Comparison of ENCODE assay signal across 8 cellular contexts in the genomic region with DNA sequence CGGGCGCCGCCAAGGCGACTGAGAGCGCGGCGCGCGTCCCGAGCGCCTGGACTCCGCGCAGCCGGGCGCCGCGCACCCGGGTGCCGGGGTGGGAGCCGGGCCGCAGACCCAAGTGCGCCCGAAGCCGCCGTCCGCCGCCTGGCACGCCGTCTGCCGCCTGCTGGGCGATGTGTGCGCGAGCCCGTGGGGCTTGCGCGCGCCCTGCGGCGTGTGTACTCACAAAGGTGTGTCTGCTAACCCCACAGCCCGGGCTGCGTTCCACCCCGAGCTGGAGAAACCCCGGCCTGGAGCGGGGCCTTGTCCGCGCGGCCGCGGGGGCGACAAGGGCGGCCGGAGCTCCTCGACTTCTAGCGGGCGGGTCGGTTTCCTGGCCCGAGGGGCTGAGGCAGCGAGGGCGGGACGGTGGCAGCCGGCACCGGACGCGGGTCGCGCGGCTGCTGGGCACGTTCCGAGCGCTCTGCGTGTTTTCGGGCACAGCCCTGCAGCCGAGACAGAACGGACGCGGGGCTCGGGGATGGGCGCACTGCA. TPM values are rescaled to one million over a fixed set of nuclear protein-coding genes. Genes with fewer than 3 reads are reported as not detected.
DNase-seq lines count a peak whose midpoint lies in the region; ATAC-seq and TF ChIP-seq lines count a peak whose summit lies in the region.

No MANE protein-coding gene starts in this region.

- H3K27ac Mint-ChIP-seq in activated CD4-positive, alpha-beta T cell treated with anti-CD3 and anti-CD28 coated beads, Interleukin-2, amount 10 ng/mL, durations not matched to agents 24 days and 14 days: no peak overlapping the region

- H3K4me3 Mint-ChIP-seq in activated CD4-positive, alpha-beta T cell treated with anti-CD3 and anti-CD28 coated beads, Interleukin-2, amount 10 ng/mL, durations not matched to agents 24 days and 14 days: peak overlapping the region; percentile 94

- H3K9me3 Mint-ChIP-seq in activated CD4-positive, alpha-beta T cell treated with anti-CD3 and anti-CD28 coated beads, Interleukin-2, amount 10 ng/mL, durations not matched to agents 24 days and 14 days: no peaks in the 10 kb centered on the region

- peak overlapping the region; percentile 93 to 98 for H3K27ac ChIP-seq in coronary artery

- peaks cover 11% of the 10 kb centered on the region for H3K36me3 Mint-ChIP-seq in activated CD4-positive, alpha-beta T cell treated with anti-CD3 and anti-CD28 coated beads, Interleukin-2, amount 10 ng/mL, durations not matched to agents 24 days and 14 days (ENCODE audit: low read depth)

- peak overlapping the region; percentile 98 for H3K4me3 ChIP-seq in coronary artery

- H3K4me1 Mint-ChIP-seq in activated CD4-positive, alpha-beta T cell treated with anti-CD3 and anti-CD28 coated beads, Interleukin-2, amount 10 ng/mL, durations not matched to agents 24 days and 14 days: peaks cover 40% of the 10 kb centered on the region

- peak; percentile 34 for ATAC-seq in HG02763 (IDR thresholded peaks at IDR 0.05; ENCODE audit: unreplicated experiment)

- peaks cover 47% of the 10 kb centered on the region for H3K27me3 Mint-ChIP-seq in activated CD4-positive, alpha-beta T cell treated with anti-CD3 and anti-CD28 coated beads, Interleukin-2, amount 10 ng/mL, durations not matched to agents 24 days and 14 days

- intact Hi-C loops in activated CD4-positive, alpha-beta T cell treated with anti-CD3 and anti-CD28 coated beads, Interleukin-2, amount 10 ng/mL, durations not matched to agents 24 days and 14 days (cut with micrococcal nuclease): loop anchor here (1.0 to 10.0 kb wide), 8 partner anchors 25 to 1081 kb away; partner anchors contain the start of genes ERCC8, IPO11, KIF2A and NDUFAF2

- peak; percentile 39 for DNase-seq in NCI-H510A (lab: John Stamatoyannopoulos, UW)
- no peak for DNase-seq in NCI-H510A treated with DMSO at 0.1 percent for 48 hours (lab: John Stamatoyannopoulos, UW)
- DNase-seq in NCI-H1694 treated with DMSO at 0.1 percent for 48 hours (lab: John Stamatoyannopoulos, UW): peak; percentile 8
- DNase-seq in activated CD4-positive, alpha-beta T cell treated with anti-CD3 and anti-CD28 coated beads, Interleukin-2, amount 10 ng/mL, durations not matched to agents 24 days and 14 days: peak; percentile 91
- DNase-seq in coronary artery (ENCODE audit: low spot score): peak; percentile 83
- DNase-seq in left kidney (ENCODE audit: low read depth, low spot score): peak; percentile 93
- DNase-seq in stimulated activated CD4-positive, alpha-beta T cell treated with anti-CD3 and anti-CD28 coated beads, Interleukin-4, amount 100 ng/mL, for 1 hour: peak; percentile 73

- no peak for TF ChIP-seq CTCF in coronary artery (IDR thresholded peaks at IDR 0.05)

RNA-seq across cellular contexts. Expression of gene ZSWIM6, which starts 1.1 kb away (rescaled TPM):
- total RNA-seq in activated CD4-positive, alpha-beta T cell treated with anti-CD3 and anti-CD28 coated beads, Interleukin-2, amount 10 ng/mL, durations not matched to agents 24 days and 14 days: 7.4 and 7.9 TPM in 2 replicates
